ENCODE assay signal across 8 cellular contexts in genomic region chr11:3905080-3905953, GRCh38. TPM values are rescaled to one million over a fixed set of nuclear protein-coding genes. Genes with fewer than 3 reads are reported as not detected.
DNase-seq lines count a peak whose midpoint lies in the region; ATAC-seq, FAIRE-seq and TF ChIP-seq lines count a peak whose summit lies in the region.

No MANE protein-coding gene starts in this region.

- H3K27ac Mint-ChIP-seq in activated naive CD8-positive, alpha-beta T cell treated with anti-CD3 and anti-CD28 coated beads, Interleukin-2, amount 10 ng/mL, durations not matched to agents 7 days and 5 days, result peak overlapping the region; percentile 32

- peak overlapping the region; percentile 12 for H3K4me3 Mint-ChIP-seq in activated naive CD8-positive, alpha-beta T cell treated with anti-CD3 and anti-CD28 coated beads, Interleukin-2, amount 10 ng/mL, durations not matched to agents 7 days and 5 days

- CTCF ChIA-PET in HepG2 (lab: Yijun Ruan, JAX; ENCODE audit: low intra/inter-chr PET ratio, low total read pairs), result no interaction called here

- H3K27me3 ChIP-seq in SJSA1 (replicated peaks), result no peaks in the 10 kb centered on the region
- H3K27me3 ChIP-seq in HepG2 (ENCODE audit: control insufficient read depth in 1 of 2, insufficient read depth in 2 of 2, low read length in 2 of 2), result no peaks in the 10 kb centered on the region

- H3K36me3 ChIP-seq in SJSA1, result no peaks in the 10 kb centered on the region
- H3K36me3 ChIP-seq in HepG2 (replicated peaks in 1 of 2; ENCODE audit: control insufficient read depth in 1 of 2, insufficient read depth in 2 of 2, low read length in 2 of 2), result no peaks in the 10 kb centered on the region

- TF ChIP-seq RAD21 in HepG2 (CRISPR knock-in tag; IDR thresholded peaks at IDR 0.05), result no peak

- peak overlapping the region; percentile 85 for H3K27ac ChIP-seq in SJSA1
- peak overlapping the region; percentile 94 for H3K27ac ChIP-seq in HepG2 (ENCODE audit: extremely low read length, insufficient read depth, low read length)

- POLR2A ChIA-PET in activated naive CD8-positive, alpha-beta T cell treated with anti-CD3 and anti-CD28 coated beads, Interleukin-2, amount 10 ng/mL, durations not matched to agents 7 days and 5 days (lab: Charles Lee), result interaction anchor here (0.7 to 1.5 kb wide), 4 partner anchors 39 to 63 kb away, joined by 3 to 4 read pairs (median 4); partner anchors contain the start of gene STIM1
- POLR2A ChIA-PET in HepG2 (lab: Yijun Ruan, JAX), result interaction anchor here (0.6 to 3.2 kb wide), 21 partner anchors 8 to 139 kb away, joined by 3 to 33 read pairs (median 5); partner anchors contain the start of gene STIM1

- peak; percentile 96 for FAIRE-seq in HepG2 (lab: Jason Lieb, UNC)

- H3K4me1 Mint-ChIP-seq in activated naive CD8-positive, alpha-beta T cell treated with anti-CD3 and anti-CD28 coated beads, Interleukin-2, amount 10 ng/mL, durations not matched to agents 7 days and 5 days, result peaks cover 58% of the 10 kb centered on the region

- peak in 1 of 2 experiments; percentile 38; a peak in 1 of 4 replicates for TF ChIP-seq POLR2A in HepG2 (IDR thresholded peaks at IDR 0.05; ENCODE audit: insufficient read depth in 1 of 2, low read depth in 2 of 2, low read length in 2 of 2)

- no peak for TF ChIP-seq CTCF in HepG2 (CRISPR knock-in tag; IDR thresholded peaks at IDR 0.05)

- DNase-seq in SJSA1 (ENCODE audit: low read depth in 1 of 2, low spot score in 2 of 2) (peak; percentile 91 to 92), HepG2 (ENCODE audit: low spot score) (peak; percentile 98), germinal center (ENCODE audit: low spot score) (no peak), NCI-H446 (lab: John Stamatoyannopoulos, UW) (no peak)
- no peak for DNase-seq in activated naive CD8-positive, alpha-beta T cell treated with anti-CD3 and anti-CD28 coated beads, Interleukin-2, amount 10 ng/mL, durations not matched to agents 7 days and 5 days
- DNase-seq in stimulated activated CD8-positive, alpha-beta memory T cell treated with anti-CD3 and anti-CD28 coated beads, Interleukin-4, amount 100 ng/mL, for 48 hours, result peak; percentile 73

- H3K9ac ChIP-seq in HepG2 (ENCODE audit: insufficient read depth, low read depth, low read length), result peak overlapping the region; percentile 64

- 4% methylated on average over 3 of the region's 3 CpGs for WGBS in HepG2 (ENCODE audit: low lambda C conversion rate)

- H4K20me1 ChIP-seq in HepG2 (ENCODE audit: insufficient read depth, low read length), result no peaks in the 10 kb centered on the region

- BruUV-seq in HepG2 (replicated peaks; lab: Mats Ljungman, UMichigan), result no TSS peak

- intact Hi-C loops in HepG2 (cut with micrococcal nuclease; ENCODE audit: unreplicated experiment), result loop anchor here (1.0 to 2.0 kb wide), 3 partner anchors 19 to 51 kb away; partner anchors contain the start of gene STIM1

- in situ Hi-C loops in HepG2 (cut with HindIII; ENCODE audit: extremely low pct_ligation_motif_present, low pct_unique_long_range_greater_than_20kb), result no loop called here

- ATAC-seq in GM18502 (IDR thresholded peaks at IDR 0.05; ENCODE audit: poor library complexity, unreplicated experiment) (peak; percentile 79), HG02981 (IDR thresholded peaks at IDR 0.05; ENCODE audit: unreplicated experiment) (peak; percentile 88), HepG2 (peak; percentile 97)
- peak; percentile 87 for ATAC-seq in activated naive CD8-positive, alpha-beta T cell treated with anti-CD3 and anti-CD28 coated beads, Interleukin-2, amount 10 ng/mL, durations not matched to agents 7 days and 5 days (ENCODE audit: low read depth)

- peaks cover 57% of the 10 kb centered on the region for H3K79me2 ChIP-seq in HepG2 (ENCODE audit: insufficient read depth, low read length)

- H3K4me3 ChIP-seq in SJSA1, result no peak overlapping the region
- H3K4me3 ChIP-seq in HepG2 (replicated peaks in 1 of 3; ENCODE audit: insufficient read depth in 1 of 3, low read depth in 2 of 3, low read length in 3 of 3), result peak overlapping the region; percentile 4 to 33 (median 28); a peak in 2 of 6 replicates

- H3K4me2 ChIP-seq in HepG2 (ENCODE audit: low read depth, low read length), result peak overlapping the region; percentile 75

- TF ChIP-seq EP300 in HepG2 (IDR thresholded peaks at IDR 0.05; ENCODE audit: low read depth in 2 of 2, low read length in 2 of 2) (peak; percentile 86 to 91), HepG2 (CRISPR knock-in tag; IDR thresholded peaks at IDR 0.05; ENCODE audit: borderline replicate concordance) (peak; percentile 94)

- H3K9me3 ChIP-seq in SJSA1 (replicated peaks), result no peaks in the 10 kb centered on the region
- no peaks in the 10 kb centered on the region for H3K9me3 ChIP-seq in HepG2 (ENCODE audit: low read length)

- no peaks in the 10 kb centered on the region for H3K27me3 Mint-ChIP-seq in activated naive CD8-positive, alpha-beta T cell treated with anti-CD3 and anti-CD28 coated beads, Interleukin-2, amount 10 ng/mL, durations not matched to agents 7 days and 5 days

- H2AFZ ChIP-seq in HepG2 (ENCODE audit: low read length), result no peak overlapping the region

- peaks cover 37% of the 10 kb centered on the region for H3K4me1 ChIP-seq in SJSA1 (replicated peaks)
- peaks cover 80% of the 10 kb centered on the region for H3K4me1 ChIP-seq in HepG2 (ENCODE audit: insufficient read depth, low read length)

- H3K36me3 Mint-ChIP-seq in activated naive CD8-positive, alpha-beta T cell treated with anti-CD3 and anti-CD28 coated beads, Interleukin-2, amount 10 ng/mL, durations not matched to agents 7 days and 5 days, result no peaks in the 10 kb centered on the region

- no peaks in the 10 kb centered on the region for H3K9me3 Mint-ChIP-seq in activated naive CD8-positive, alpha-beta T cell treated with anti-CD3 and anti-CD28 coated beads, Interleukin-2, amount 10 ng/mL, durations not matched to agents 7 days and 5 days

TF ChIP-seq in HepG2, 621 proteins besides CTCF, POLR2A, EP300 and RAD21 (continues in another document):
- TF ChIP-seq IRF2 (CRISPR knock-in tag; IDR thresholded peaks at IDR 0.05) (peak; percentile 83), KLF16 (CRISPR knock-in tag; IDR thresholded peaks at IDR 0.05) (peak in 1 of 2 experiments; percentile 93; a peak in 2 of 4 replicates), IKZF4 (CRISPR knock-in tag; IDR thresholded peaks at IDR 0.05; ENCODE audit: borderline replicate concordance, low read depth, not compliant biosample characterization) (no peak), ZBTB26 (CRISPR knock-in tag; IDR thresholded peaks at IDR 0.05; ENCODE audit: borderline replicate concordance) (peak; percentile 85; the same call in 1 of the 2 replicates), ZNF251 (CRISPR knock-in tag; IDR thresholded peaks at IDR 0.05) (no peak)

RNA-seq across cellular contexts. Expression of gene STIM1, which starts 49.9 kb away (rescaled TPM):
- total RNA-seq in SJSA1 (2014; rRNA removed; shearing (Covaris generic)), result 87.2 and 99.9 TPM in 2 replicates
- total RNA-seq in activated naive CD8-positive, alpha-beta T cell treated with anti-CD3 and anti-CD28 coated beads, Interleukin-2, amount 10 ng/mL, durations not matched to agents 7 days and 5 days, result 100 to 1,000 TPM in 1 of 2 experiments, 10 to 100 TPM in 1; 98.8 to 101 TPM
- total RNA-seq in HepG2 (2016; rRNA removed; fragmentation: Illumina TruSeq; extraction: Trizol), result 16.3 and 19.2 TPM in 2 replicates
- total RNA-seq in HepG2 (2016; cell fraction: cytosol; rRNA removed; fragmentation: Illumina TruSeq; extraction: Trizol; ENCODE audit: low read depth), result 4.1 and 5.8 TPM in 2 replicates
- 10.3 and 20.0 TPM in 2 replicates for total RNA-seq in HepG2 (2016; cell fraction: insoluble cytoplasmic fraction; rRNA removed; fragmentation: Illumina TruSeq; extraction: Trizol)
- total RNA-seq in HepG2 (2016; cell fraction: membrane; rRNA removed; fragmentation: Illumina TruSeq; extraction: Trizol), result 9.1 and 11.2 TPM in 2 replicates
- 32.4 and 32.5 TPM in 2 replicates for total RNA-seq in HepG2 (2016; cell fraction: nucleus; rRNA removed; fragmentation: Illumina TruSeq; extraction: Trizol)
- 28.5 and 33.3 TPM in 2 replicates for polyA plus RNA-seq in HepG2 (2011; rRNA removed)
- 25.0 and 31.9 TPM in 2 replicates for polyA plus RNA-seq in HepG2 (2011; cell fraction: cytosol; rRNA removed)
- 53.3 and 57.1 TPM in 2 replicates for polyA plus RNA-seq in HepG2 (2011; cell fraction: nucleus; rRNA removed)
- 41.4 and 42.4 TPM in 2 replicates for polyA plus RNA-seq in HepG2 (2012)
- polyA plus RNA-seq in HepG2 (2016; cell fraction: cytosol; fragmentation: Illumina TruSeq; extraction: Trizol; ENCODE audit: low read depth), result 2.6 TPM in 2 replicates
- 10.3 and 12.6 TPM in 2 replicates for polyA plus RNA-seq in HepG2 (2016; cell fraction: insoluble cytoplasmic fraction; fragmentation: Illumina TruSeq; extraction: Trizol; ENCODE audit: low read depth)
- 7.0 and 7.4 TPM in 2 replicates for polyA plus RNA-seq in HepG2 (2016; cell fraction: membrane; fragmentation: Illumina TruSeq; extraction: Trizol; ENCODE audit: low read depth)
- polyA plus RNA-seq in HepG2 (2016; cell fraction: nucleus; fragmentation: Illumina TruSeq; extraction: Trizol; ENCODE audit: insufficient read depth, low read depth), result 37.7 and 37.8 TPM in 2 replicates
- polyA minus RNA-seq in HepG2 (2011; rRNA and poly(A)+ RNA removed; ENCODE audit: low replicate concordance), result 46.4 and 107 TPM in 2 replicates
- polyA minus RNA-seq in HepG2 (2011; cell fraction: cytosol; rRNA and poly(A)+ RNA removed), result 35.8 and 57.5 TPM in 2 replicates
- polyA minus RNA-seq in HepG2 (2011; cell fraction: nucleus; rRNA and poly(A)+ RNA removed), result 43.4 and 64.5 TPM in 2 replicates

Comparison
In these comparisons a context has a peak if more than half of its experiments do, and no peak if none do; other contexts are left out.
1. DNase-seq: peak in SJSA1 (2 of 2), HepG2 (single experiment) and stimulated activated CD8-positive, alpha-beta memory T cell treated with anti-CD3 and anti-CD28 coated beads, Interleukin-4, amount 100 ng/mL, for 48 hours (single experiment); none in activated naive CD8-positive, alpha-beta T cell treated with anti-CD3 and anti-CD28 coated beads, Interleukin-2, amount 10 ng/mL, durations not matched to agents 7 days and 5 days (single experiment), germinal center (single experiment) and NCI-H446 (0 of 2).
2. Peak in every context shown above with its lines, with median percentiles within 50 percentile points of each other: ATAC-seq.